ENCODE assay signal across 8 cellular contexts in the genomic region with DNA sequence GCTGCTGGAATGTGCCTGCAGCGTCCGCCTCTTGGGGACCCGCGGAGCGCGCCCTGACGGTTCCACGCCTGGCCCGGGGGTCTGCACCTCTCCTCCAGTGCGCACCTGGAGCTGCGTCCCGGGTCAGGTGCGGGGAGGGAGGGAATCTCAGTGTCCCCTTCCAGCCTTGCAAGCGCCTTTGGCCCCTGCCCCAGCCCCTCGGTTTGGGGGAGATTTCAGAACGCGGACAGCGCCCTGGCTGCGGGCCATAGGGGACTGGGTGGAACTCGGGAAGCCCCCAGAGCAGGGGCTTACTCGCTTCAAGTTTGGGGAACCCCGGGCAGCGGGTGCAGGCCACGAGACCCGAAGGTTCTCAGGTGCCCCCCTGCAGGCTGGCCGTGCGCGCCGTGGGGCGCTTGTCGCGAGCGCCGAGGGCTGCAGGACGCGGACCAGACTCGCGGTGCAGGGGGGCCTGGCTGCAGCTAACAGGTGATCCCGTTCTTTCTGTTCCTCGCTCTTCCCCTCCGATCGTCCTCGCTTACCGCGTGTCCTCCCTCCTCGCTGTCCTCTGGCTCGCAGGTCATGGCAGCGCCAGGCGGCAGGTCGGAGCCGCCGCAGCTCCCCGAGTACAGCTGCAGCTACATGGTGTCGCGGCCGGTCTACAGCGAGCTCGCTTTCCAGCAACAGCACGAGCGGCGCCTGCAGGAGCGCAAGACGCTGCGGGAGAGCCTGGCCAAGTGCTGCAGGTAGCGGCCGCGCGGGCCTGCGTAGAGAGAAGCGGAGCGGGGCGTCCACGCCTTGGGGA. TPM values are rescaled to one million over a fixed set of nuclear protein-coding genes. Genes with fewer than 3 reads are reported as not detected.
A peak's percentile ranks its signal among the peaks of the same experiment; 100 is the strongest.
DNase-seq lines count a peak whose midpoint lies in the region; TF ChIP-seq lines count a peak whose summit lies in the region.

No MANE protein-coding gene starts in this region.

- DNase-seq in Daoy (ENCODE audit: low read depth) (peak; percentile 75), HFF-Myc (ENCODE audit: extremely low read depth, low read depth) (no peak), NCI-H526 treated with DMSO at 0.1 percent for 48 hours (lab: John Stamatoyannopoulos, UW) (peak; percentile 74), glomerular visceral epithelial cell (ENCODE audit: extremely low spot score) (peak; percentile 45), trophoblast cell (peak; percentile 65 to 76), GM19240 (ENCODE audit: insufficient read length, low spot score) (no peak)
- peak; percentile 13 for DNase-seq in activated effector memory CD4-positive, alpha-beta T cell treated with Interleukin-2 at 50 U/mL for 16 hours
- DNase-seq in effector CD8-positive, alpha-beta T cell (lab: John Stamatoyannopoulos, UW), result no peak

- H2BK12ac ChIP-seq in trophoblast cell (ENCODE audit: low read length), result no peak overlapping the region

- H3K27me3 ChIP-seq in trophoblast cell (ENCODE audit: insufficient read depth, low read length), result peaks cover 30% of the 10 kb centered on the region

- no peaks in the 10 kb centered on the region for H3K36me3 ChIP-seq in trophoblast cell (ENCODE audit: control insufficient read depth in 1 of 2, insufficient read depth in 2 of 2, low read length in 2 of 2)

- no peak overlapping the region for H2AK5ac ChIP-seq in trophoblast cell (ENCODE audit: low read length)

- H3K4me1 ChIP-seq in trophoblast cell (ENCODE audit: control insufficient read depth in 1 of 2, insufficient read depth in 2 of 2, low read length in 2 of 2), result peaks cover 15% of the 10 kb centered on the region in 2 experiments

- H3K4me3 ChIP-seq in HFF-Myc (replicated peaks; ENCODE audit: low read depth, low read length) (peak overlapping the region; percentile 45), trophoblast cell (ENCODE audit: low read depth, low read length) (peak overlapping the region; percentile 63)

- no peaks in the 10 kb centered on the region for H3K79me2 ChIP-seq in trophoblast cell (ENCODE audit: control insufficient read depth, insufficient read depth, low read length, poor library complexity)

- TF ChIP-seq CTCF in HFF-Myc (IDR thresholded peaks at IDR 0.05; ENCODE audit: low read depth, low read length, missing control alignments), result peak; percentile 21

- no peak overlapping the region for H4K8ac ChIP-seq in trophoblast cell (ENCODE audit: low read depth, low read length)

- H2BK5ac ChIP-seq in trophoblast cell (ENCODE audit: low read depth, low read length, poor library complexity), result no peak overlapping the region

- H3K9me3 ChIP-seq in trophoblast cell (ENCODE audit: insufficient read depth, low read depth, low read length), result peaks cover 6% of the 10 kb centered on the region

- no peaks in the 10 kb centered on the region for H3K79me1 ChIP-seq in trophoblast cell (ENCODE audit: low read length)

- no peak overlapping the region for H4K91ac ChIP-seq in trophoblast cell (ENCODE audit: low read depth, low read length)

- WGBS in trophoblast cell (ENCODE audit: extremely low coverage, insufficient coverage, insufficient read length), result no CpG with 5 or more reads among the region's 73 CpGs

- peak overlapping the region; percentile 30 for H2AFZ ChIP-seq in trophoblast cell (ENCODE audit: insufficient read depth, low read length, poor library complexity)

- H3K9ac ChIP-seq in trophoblast cell (ENCODE audit: low read length), result no peak overlapping the region

- no peak overlapping the region for H3K4ac ChIP-seq in trophoblast cell (ENCODE audit: low read depth, low read length)

- H3K23ac ChIP-seq in trophoblast cell (ENCODE audit: low read length), result no peak overlapping the region

- no peak overlapping the region for H4K12ac ChIP-seq in trophoblast cell (ENCODE audit: low read depth, low read length)

- H3K14ac ChIP-seq in trophoblast cell (ENCODE audit: low read length), result no peak overlapping the region

- no peak overlapping the region for H2BK120ac ChIP-seq in trophoblast cell (ENCODE audit: insufficient read depth, low read length, poor library complexity)

- H3K27ac ChIP-seq in trophoblast cell (ENCODE audit: low read depth, low read length), result no peak overlapping the region

- H3K4me2 ChIP-seq in trophoblast cell (ENCODE audit: low read length), result peak overlapping the region; percentile 94

- no peak overlapping the region for H3K18ac ChIP-seq in trophoblast cell (ENCODE audit: low read length)

RNA-seq across cellular contexts. Expression of a gene that starts 0.6 kb away (rescaled TPM):
- total RNA-seq in Daoy (2014; rRNA removed; shearing (Covaris generic)), result 1.4 and 6.8 TPM in 2 replicates
- 0.11 and 0.12 TPM in 2 replicates for polyA plus RNA-seq in trophoblast cell (2013)

Comparison
In these comparisons a context has a peak if more than half of its experiments do, and no peak if none do; other contexts are left out.
1. DNase-seq: peak in Daoy (single experiment), NCI-H526 treated with DMSO at 0.1 percent for 48 hours (single experiment), activated effector memory CD4-positive, alpha-beta T cell treated with Interleukin-2 at 50 U/mL for 16 hours (single experiment), glomerular visceral epithelial cell (single experiment) and trophoblast cell (2 of 2); none in HFF-Myc (single experiment), effector CD8-positive, alpha-beta T cell (single experiment) and GM19240 (single experiment).